In the genomic region with DNA sequence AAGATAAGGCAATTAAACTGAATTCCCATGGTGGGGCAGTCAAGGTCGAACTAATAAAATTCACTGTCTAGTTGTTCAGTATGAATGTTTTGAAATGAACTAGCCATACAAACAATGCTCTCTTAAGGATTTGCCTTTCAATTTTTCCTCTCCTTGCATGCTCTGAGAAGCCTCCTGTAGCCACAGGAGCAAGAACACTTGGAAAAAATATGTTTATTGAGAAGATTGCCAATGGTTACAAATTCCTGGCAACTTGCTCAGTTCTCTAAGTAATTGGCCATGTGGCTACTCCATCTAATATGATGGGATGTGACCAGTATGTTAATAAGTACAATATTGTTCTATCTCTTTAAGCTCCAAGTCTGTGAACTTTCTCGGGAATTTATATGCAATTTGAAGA, we compare ENCODE assay signal across 16 cellular contexts.
"Had no signal": no experiment of that assay in that cellular context is flagged by ENCODE, and none has a peak within 500 bp of the region (broad histone marks: within the 10 kb centered on the region; RNA-seq: fewer than 3 reads in every experiment).

No MANE protein-coding gene starts in this region.

- DNase-seq: heart left ventricle; immature natural killer cell; kidney; left ventricle myocardium inferior; naive thymus-derived CD8-positive, alpha-beta T cell; nucleus accumbens; pancreas; psoas muscle; right lobe of liver; stimulated activated CD4-positive, alpha-beta T cell treated with anti-CD3 and anti-CD28 coated beads, Interleukin-1b, Interleukin-23, amount 100 ng/mL, for 48 hours; stimulated activated CD4-positive, alpha-beta T cell treated with anti-CD3 and anti-CD28 coated beads, Interleukin-2, amount 100 ng/mL, for 48 hours; stimulated activated naive B cell treated with anti-CD40 and anti-IgM and Interleukin-4, amounts not matched to agents 10 μg/mL and 1 μg/mL and 100 μg/mL, for 72 hours; stimulated activated naive CD8-positive, alpha-beta T cell treated with anti-CD3 and anti-CD28 coated beads, Interleukin-15, Interleukin-2, amounts not matched to agents 100 U/mL and 50 U/mL, for 24 hours; stomach; tibial artery; upper lobe of right lung had no signal
